21 cellular contexts compared by ENCODE assay signal in the genomic region with DNA sequence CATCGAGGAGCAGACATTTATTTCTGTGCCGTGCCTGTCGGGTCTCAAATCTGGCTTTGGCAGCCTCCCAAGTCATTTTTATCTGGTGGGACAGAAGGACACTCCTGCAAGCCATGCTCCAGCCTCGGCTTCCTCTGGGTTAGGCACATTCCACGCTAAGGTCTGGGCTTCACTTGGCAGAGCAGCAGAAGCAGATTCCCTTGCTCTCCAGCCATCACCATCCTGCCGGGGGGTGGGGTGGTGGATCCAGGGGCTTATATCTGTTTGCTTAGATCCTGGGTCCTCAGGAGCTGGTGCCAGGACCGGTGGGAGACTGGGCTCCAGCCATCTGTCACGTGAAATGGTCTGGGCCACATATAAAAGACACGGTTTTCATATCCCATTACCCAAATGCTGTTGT.
"Had no signal": no experiment of that assay in that cellular context is flagged by ENCODE, and none has a peak within 500 bp of the region (broad histone marks: within the 10 kb centered on the region; RNA-seq: fewer than 3 reads in every experiment).

No MANE protein-coding gene starts in this region.

- H3K27ac ChIP-seq: cardiac muscle cell, esophagus squamous epithelium, tibial nerve, uterus had no signal

- DNase-seq: activated B cell treated with CpG ODN at 0.5 μM for 24 hours; activated CD4-positive, alpha-beta memory T cell treated with anti-CD3 and anti-CD28 coated beads, Interleukin-2, amount 10 ng/mL, durations not matched to agents 7 days and 5 days; activated CD4-positive, alpha-beta T cell treated with anti-CD3 and anti-CD28 coated beads for 48 hours; activated naive CD4-positive, alpha-beta T cell; activated naive CD8-positive, alpha-beta T cell treated with anti-CD3 and anti-CD28 coated beads, Interleukin-2, amount 10 ng/mL, durations not matched to agents 7 days and 5 days; activated T-cell treated with anti-CD3 and anti-CD28 coated beads, Interleukin-2, amount 50 U/mL, for 1 hour; dermis blood vessel endothelial cell; effector memory CD4-positive, alpha-beta T cell; esophagus squamous epithelium; stimulated activated CD4-positive, alpha-beta T cell treated with anti-CD3 and anti-CD28 coated beads, Interleukin-12 subunit alpha, Interleukin-12 subunit beta, amount 100 ng/mL, for 4 hours; stimulated activated CD4-positive, alpha-beta T cell treated with anti-CD3 and anti-CD28 coated beads, Interleukin-1b, Interleukin-23, amount 100 ng/mL, for 48 hours; stimulated activated naive CD8-positive, alpha-beta T cell treated with anti-CD3 and anti-CD28 coated beads, Interleukin-15, Interleukin-2, amounts not matched to agents 100 U/mL and 50 U/mL, for 24 hours; substantia nigra; uterus had no signal

- H3K4me1 Mint-ChIP-seq: activated B cell treated with CpG ODN at 0.5 μM for 24 hours; activated CD4-positive, alpha-beta memory T cell treated with anti-CD3 and anti-CD28 coated beads, Interleukin-2, amount 10 ng/mL, durations not matched to agents 7 days and 5 days; activated naive CD8-positive, alpha-beta T cell treated with anti-CD3 and anti-CD28 coated beads, Interleukin-2, amount 10 ng/mL, durations not matched to agents 7 days and 5 days; activated T-helper 17 cell treated with anti-CD3 and anti-CD28 coated beads, Interleukin-2, amount 50 U/mL, for 72 hours had no signal

- H3K36me3 Mint-ChIP-seq: activated naive CD8-positive, alpha-beta T cell treated with anti-CD3 and anti-CD28 coated beads, Interleukin-2, amount 10 ng/mL, durations not matched to agents 7 days and 5 days; natural killer cell treated with Interleukin-12 subunit alpha and Interleukin-12 subunit beta and Interleukin-15 and Interleukin-18, amount 100 ng/mL, for 72 hours had no signal

- H3K9me3 Mint-ChIP-seq: activated B cell treated with CpG ODN at 0.5 μM for 24 hours; activated CD4-positive, alpha-beta memory T cell treated with anti-CD3 and anti-CD28 coated beads, Interleukin-2, amount 10 ng/mL, durations not matched to agents 7 days and 5 days; activated naive CD8-positive, alpha-beta T cell treated with anti-CD3 and anti-CD28 coated beads, Interleukin-2, amount 10 ng/mL, durations not matched to agents 7 days and 5 days; activated T-helper 17 cell treated with anti-CD3 and anti-CD28 coated beads, Interleukin-2, amount 50 U/mL, for 72 hours; natural killer cell treated with Interleukin-12 subunit alpha and Interleukin-12 subunit beta and Interleukin-15 and Interleukin-18, amount 100 ng/mL, for 72 hours; T-helper 2 cell treated with Interferon-gamma antibody and Interleukin-4, amounts not matched to agents 5 μg/mL and 100 μg/mL, for 36 hours had no signal

- H3K36me3 ChIP-seq: cardiac muscle cell, esophagus squamous epithelium, tibial nerve, uterus had no signal

- H3K27ac Mint-ChIP-seq: activated B cell treated with CpG ODN at 0.5 μM for 24 hours; activated CD4-positive, alpha-beta memory T cell treated with anti-CD3 and anti-CD28 coated beads, Interleukin-2, amount 10 ng/mL, durations not matched to agents 7 days and 5 days; activated naive CD8-positive, alpha-beta T cell treated with anti-CD3 and anti-CD28 coated beads, Interleukin-2, amount 10 ng/mL, durations not matched to agents 7 days and 5 days; activated T-helper 17 cell treated with anti-CD3 and anti-CD28 coated beads, Interleukin-2, amount 50 U/mL, for 72 hours; natural killer cell treated with Interleukin-12 subunit alpha and Interleukin-12 subunit beta and Interleukin-15 and Interleukin-18, amount 100 ng/mL, for 72 hours; T-helper 2 cell treated with Interferon-gamma antibody and Interleukin-4, amounts not matched to agents 5 μg/mL and 100 μg/mL, for 36 hours had no signal

- H3K4me3 Mint-ChIP-seq: activated B cell treated with CpG ODN at 0.5 μM for 24 hours; activated CD4-positive, alpha-beta memory T cell treated with anti-CD3 and anti-CD28 coated beads, Interleukin-2, amount 10 ng/mL, durations not matched to agents 7 days and 5 days; activated naive CD8-positive, alpha-beta T cell treated with anti-CD3 and anti-CD28 coated beads, Interleukin-2, amount 10 ng/mL, durations not matched to agents 7 days and 5 days; activated T-helper 17 cell treated with anti-CD3 and anti-CD28 coated beads, Interleukin-2, amount 50 U/mL, for 72 hours; natural killer cell treated with Interleukin-12 subunit alpha and Interleukin-12 subunit beta and Interleukin-15 and Interleukin-18, amount 100 ng/mL, for 72 hours; T-helper 2 cell treated with Interferon-gamma antibody and Interleukin-4, amounts not matched to agents 5 μg/mL and 100 μg/mL, for 36 hours had no signal

- ATAC-seq: activated T-helper 17 cell treated with anti-CD3 and anti-CD28 coated beads, Interleukin-2, amount 50 U/mL, for 72 hours; left lobe of liver; stimulated activated naive CD8-positive, alpha-beta T cell treated with anti-CD3 and anti-CD28 coated beads, Interleukin-15, Interleukin-2, amounts not matched to agents 100 U/mL and 50 U/mL, for 24 hours had no signal

- H3K4me1 ChIP-seq: esophagus squamous epithelium, tibial nerve, uterus had no signal

- H3K27me3 ChIP-seq: tibial nerve, uterus had no signal

- H3K4me3 ChIP-seq: cardiac muscle cell, esophagus squamous epithelium, lung, tibial nerve, uterus had no signal

- H3K9me3 ChIP-seq: esophagus squamous epithelium, uterus had no signal
